Comparison of ENCODE assay signal across 1 cellular context in genomic region chr22:47776329-47776728, GRCh38.
TF ChIP-seq lines count a peak whose summit lies in the region.

No MANE protein-coding gene starts in this region.

TF ChIP-seq in GM23338, 12 proteins besides CTCF, POLR2A, EP300 and RAD21 (continued from another document):
- TF ChIP-seq ZNF462 (CRISPR knock-in tag; IDR thresholded peaks at IDR 0.05): no peak
- no peak for TF ChIP-seq JUNB (IDR thresholded peaks at IDR 0.05; ENCODE audit: unreplicated experiment)
